Comparison of ENCODE assay signal across 8 cellular contexts in the genomic region with DNA sequence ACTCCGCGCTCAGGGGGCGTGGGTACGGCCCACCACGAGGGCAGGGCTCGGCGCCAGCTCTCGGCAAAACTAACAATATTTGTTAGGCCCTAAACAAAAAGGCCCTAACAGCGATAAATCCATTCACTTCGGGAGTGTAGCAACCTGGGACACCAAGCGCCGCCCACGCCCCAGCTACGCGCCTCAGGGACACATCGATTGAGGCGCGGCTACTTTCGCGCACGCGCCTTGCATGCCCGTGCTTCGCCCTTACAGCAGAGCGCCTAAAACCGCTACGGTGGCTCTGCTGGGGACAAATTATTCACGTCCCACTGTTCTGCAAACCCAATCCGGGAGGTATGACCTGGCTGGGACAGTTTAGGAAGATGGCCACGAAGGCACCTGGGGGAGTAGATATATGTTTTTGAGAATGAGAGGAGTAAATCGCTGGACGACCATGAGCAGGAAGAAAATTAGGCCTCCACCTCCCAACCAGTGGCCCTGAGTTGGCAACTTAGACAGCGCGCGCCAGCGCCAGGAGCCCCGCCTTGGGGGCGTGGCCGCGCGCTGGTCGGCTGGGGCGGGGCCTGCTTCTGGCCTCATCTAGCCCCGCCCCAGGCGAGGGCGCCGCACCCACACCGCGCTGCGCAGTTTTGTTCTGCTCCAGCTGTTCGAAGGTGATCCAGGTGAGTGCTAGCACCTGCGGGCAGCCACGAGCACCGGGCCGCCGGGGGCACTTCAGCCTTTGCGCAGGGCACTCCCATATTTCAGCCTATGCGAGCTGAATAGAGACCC. TPM values are rescaled to one million over a fixed set of nuclear protein-coding genes. Genes with fewer than 3 reads are reported as not detected.
DNase-seq lines count a peak whose midpoint lies in the region; ATAC-seq and TF ChIP-seq lines count a peak whose summit lies in the region.

A gene (plus strand): TSS at position 606 of the 774 bp plus-strand sequence. CDS start 18,614 bp downstream, outside the sequence.

- TF ChIP-seq EP300 in suprapubic skin (IDR thresholded peaks at IDR 0.05), result no peak

- ATAC-seq in HG02623 (IDR thresholded peaks at IDR 0.05; ENCODE audit: unreplicated experiment), result peak; percentile 81
- ATAC-seq in SK-N-SH treated with all-trans-retinoic acid at 6 μM for 48 hours, result peak; percentile 92

- WGBS in suprapubic skin, result under 1% methylated on average over 50 of the region's 58 CpGs

- H3K4me3 Mint-ChIP-seq in activated naive CD4-positive, alpha-beta T cell treated with anti-CD3 and anti-CD28 coated beads, Interleukin-2, amount 50 U/mL, for 24 hours, result no peak within 1 kb of the TSS

- peak within 1 kb of the TSS; percentile 93 for H3K27ac ChIP-seq in suprapubic skin

- H3K36me3 Mint-ChIP-seq in activated naive CD4-positive, alpha-beta T cell treated with anti-CD3 and anti-CD28 coated beads, Interleukin-2, amount 50 U/mL, for 24 hours, result no peaks in the 10 kb centered on the region

- H3K36me3 ChIP-seq in suprapubic skin, result no peaks in the 10 kb centered on the region

- peaks cover 53% of the 10 kb centered on the region for H3K4me1 ChIP-seq in suprapubic skin

- H3K9me3 Mint-ChIP-seq in activated naive CD4-positive, alpha-beta T cell treated with anti-CD3 and anti-CD28 coated beads, Interleukin-2, amount 50 U/mL, for 24 hours, result no peaks in the 10 kb centered on the region

- no peaks in the 10 kb centered on the region for H3K9me3 ChIP-seq in suprapubic skin

- peak within 1 kb of the TSS; percentile 80 for H3K27ac Mint-ChIP-seq in activated naive CD4-positive, alpha-beta T cell treated with anti-CD3 and anti-CD28 coated beads, Interleukin-2, amount 50 U/mL, for 24 hours

- no peaks in the 10 kb centered on the region for H3K27me3 ChIP-seq in suprapubic skin

- peak within 1 kb of the TSS; percentile 86 for H3K4me3 ChIP-seq in suprapubic skin

- TF ChIP-seq POLR2A in suprapubic skin (IDR thresholded peaks at IDR 0.05), result peak in 1 of 2 donors; percentile 58

- peaks cover 17% of the 10 kb centered on the region for H3K4me1 Mint-ChIP-seq in activated naive CD4-positive, alpha-beta T cell treated with anti-CD3 and anti-CD28 coated beads, Interleukin-2, amount 50 U/mL, for 24 hours

- DNase-seq in GM10266 (ENCODE audit: extremely low spot score) (peak; percentile 88), NCI-H1092 treated with DMSO at 0.1 percent for 48 hours (lab: John Stamatoyannopoulos, UW) (peak; percentile 99), globus pallidus (ENCODE audit: low spot score) (peak; percentile 97), nucleus accumbens (lab: John Stamatoyannopoulos, UW) (peak in 55 of 56 donors; percentile 67 to 97 (median 91)), suprapubic skin (ENCODE audit: low spot score in 2 of 2) (peak; percentile 97)

- H3K27me3 Mint-ChIP-seq in activated naive CD4-positive, alpha-beta T cell treated with anti-CD3 and anti-CD28 coated beads, Interleukin-2, amount 50 U/mL, for 24 hours, result no peaks in the 10 kb centered on the region

- TF ChIP-seq CTCF in GM10266 (IDR thresholded peaks at IDR 0.05; ENCODE audit: control insufficient read depth, insufficient read depth, low read depth, missing control alignments) (no peak), suprapubic skin (IDR thresholded peaks at IDR 0.05) (no peak)

TF ChIP-seq in SK-N-SH treated with all-trans-retinoic acid at 6 μM for 48 hours, 23 proteins besides CTCF, POLR2A, EP300 and RAD21:
- TF ChIP-seq, protein P1, sequence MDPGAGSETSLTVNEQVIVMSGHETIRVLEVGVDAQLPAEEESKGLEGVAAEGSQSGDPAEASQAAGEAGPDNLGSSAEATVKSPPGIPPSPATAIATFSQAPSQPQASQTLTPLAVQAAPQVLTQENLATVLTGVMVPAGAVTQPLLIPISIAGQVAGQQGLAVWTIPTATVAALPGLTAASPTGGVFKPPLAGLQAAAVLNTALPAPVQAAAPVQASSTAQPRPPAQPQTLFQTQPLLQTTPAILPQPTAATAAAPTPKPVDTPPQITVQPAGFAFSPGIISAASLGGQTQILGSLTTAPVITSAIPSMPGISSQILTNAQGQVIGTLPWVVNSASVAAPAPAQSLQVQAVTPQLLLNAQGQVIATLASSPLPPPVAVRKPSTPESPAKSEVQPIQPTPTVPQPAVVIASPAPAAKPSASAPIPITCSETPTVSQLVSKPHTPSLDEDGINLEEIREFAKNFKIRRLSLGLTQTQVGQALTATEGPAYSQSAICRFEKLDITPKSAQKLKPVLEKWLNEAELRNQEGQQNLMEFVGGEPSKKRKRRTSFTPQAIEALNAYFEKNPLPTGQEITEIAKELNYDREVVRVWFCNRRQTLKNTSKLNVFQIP (CRISPR knock-in tag; IDR thresholded peaks at IDR 0.05; ENCODE audit: borderline replicate concordance, low read depth), result peak; percentile 65; the same call in 1 of the 2 replicates
- TF ChIP-seq TCF4 (CRISPR knock-in tag; IDR thresholded peaks at IDR 0.05; ENCODE audit: borderline replicate concordance) (no peak), ISL1 (CRISPR knock-in tag; IDR thresholded peaks at IDR 0.05) (no peak), ZFP3 (CRISPR knock-in tag; IDR thresholded peaks at IDR 0.05) (no peak)
- TF ChIP-seq, protein P2, sequence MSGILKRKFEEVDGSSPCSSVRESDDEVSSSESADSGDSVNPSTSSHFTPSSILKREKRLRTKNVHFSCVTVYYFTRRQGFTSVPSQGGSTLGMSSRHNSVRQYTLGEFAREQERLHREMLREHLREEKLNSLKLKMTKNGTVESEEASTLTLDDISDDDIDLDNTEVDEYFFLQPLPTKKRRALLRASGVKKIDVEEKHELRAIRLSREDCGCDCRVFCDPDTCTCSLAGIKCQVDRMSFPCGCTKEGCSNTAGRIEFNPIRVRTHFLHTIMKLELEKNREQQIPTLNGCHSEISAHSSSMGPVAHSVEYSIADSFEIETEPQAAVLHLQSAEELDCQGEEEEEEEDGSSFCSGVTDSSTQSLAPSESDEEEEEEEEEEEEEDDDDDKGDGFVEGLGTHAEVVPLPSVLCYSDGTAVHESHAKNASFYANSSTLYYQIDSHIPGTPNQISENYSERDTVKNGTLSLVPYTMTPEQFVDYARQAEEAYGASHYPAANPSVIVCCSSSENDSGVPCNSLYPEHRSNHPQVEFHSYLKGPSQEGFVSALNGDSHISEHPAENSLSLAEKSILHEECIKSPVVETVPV (CRISPR knock-in tag; IDR thresholded peaks at IDR 0.05), result no peak
TF ChIP-seq in SK-N-SH treated with all-trans-retinoic acid at 6 μM for 48 hours: peak in this region for 1.

RNA-seq across cellular contexts. Expression of the gene that starts here (rescaled TPM):
- 100 to 1,000 TPM; 111 to 178 (median 135) TPM for total RNA-seq in suprapubic skin

Comparison
In these comparisons a context has a peak if more than half of its experiments do, and no peak if none do; other contexts are left out.
1. Peak in every context shown above with its lines: DNase-seq, ATAC-seq, H3K4me3 ChIP-seq and H3K27ac ChIP-seq.